Comparison of ENCODE assay signal across 1 cellular context in the genomic region with DNA sequence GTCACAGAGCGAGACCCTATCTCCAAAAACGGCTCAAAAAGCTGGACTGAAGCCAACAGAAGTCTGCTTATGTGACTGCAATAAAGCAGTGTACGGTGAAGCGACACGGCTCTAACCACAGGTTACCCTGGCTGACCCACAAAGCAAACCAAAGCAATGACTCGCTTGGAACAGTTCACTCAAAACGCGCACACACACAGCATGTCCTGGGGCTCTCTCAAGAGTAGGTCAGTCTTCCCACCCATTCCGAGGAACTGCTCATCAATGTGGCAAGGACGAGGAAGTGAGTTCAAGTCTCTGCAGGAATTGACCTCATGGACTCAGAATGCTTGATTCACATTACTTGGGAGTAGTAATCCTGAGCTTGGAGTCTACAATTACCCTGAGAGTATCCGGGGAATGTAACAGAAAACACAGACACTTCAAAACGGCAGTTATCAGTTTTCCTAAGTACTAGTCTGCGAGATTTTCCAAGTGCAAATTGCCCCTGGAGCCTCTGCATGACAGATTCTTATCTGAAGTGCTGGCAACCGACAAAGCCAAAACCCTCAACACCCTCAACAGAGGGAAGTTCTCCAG.
TF ChIP-seq lines count a peak whose summit lies in the region.

No MANE protein-coding gene starts in this region.

TF ChIP-seq in endothelial cell of umbilical vein, 7 proteins besides CTCF, POLR2A, EP300 and RAD21:
- TF ChIP-seq GATA2 (IDR thresholded peaks at IDR 0.05; ENCODE audit: insufficient read depth, insufficient read length, low read depth, low read length) (peak; percentile 52), JUN (IDR thresholded peaks at IDR 0.05; ENCODE audit: borderline replicate concordance, insufficient read depth, insufficient read length, low read depth) (no peak), EZH2 (IDR thresholded peaks at IDR 0.05; ENCODE audit: borderline replicate concordance, low read depth, low read length, severe bottlenecking) (no peak), MYC (IDR thresholded peaks at IDR 0.05; ENCODE audit: low read depth, low read length) (no peak), POLR2AphosphoS5 (IDR thresholded peaks at IDR 0.05; ENCODE audit: insufficient read depth, low read depth, low read length) (peak; percentile 57), FOS (IDR thresholded peaks at IDR 0.05; ENCODE audit: borderline replicate concordance, insufficient read depth, low read length) (peak; percentile 87)
- TF ChIP-seq, protein P1, sequence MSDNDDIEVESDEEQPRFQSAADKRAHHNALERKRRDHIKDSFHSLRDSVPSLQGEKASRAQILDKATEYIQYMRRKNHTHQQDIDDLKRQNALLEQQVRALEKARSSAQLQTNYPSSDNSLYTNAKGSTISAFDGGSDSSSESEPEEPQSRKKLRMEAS (IDR thresholded peaks at IDR 0.05; ENCODE audit: insufficient read depth, insufficient read length): no peak
